36 cellular contexts compared by ENCODE assay signal in the genomic region with DNA sequence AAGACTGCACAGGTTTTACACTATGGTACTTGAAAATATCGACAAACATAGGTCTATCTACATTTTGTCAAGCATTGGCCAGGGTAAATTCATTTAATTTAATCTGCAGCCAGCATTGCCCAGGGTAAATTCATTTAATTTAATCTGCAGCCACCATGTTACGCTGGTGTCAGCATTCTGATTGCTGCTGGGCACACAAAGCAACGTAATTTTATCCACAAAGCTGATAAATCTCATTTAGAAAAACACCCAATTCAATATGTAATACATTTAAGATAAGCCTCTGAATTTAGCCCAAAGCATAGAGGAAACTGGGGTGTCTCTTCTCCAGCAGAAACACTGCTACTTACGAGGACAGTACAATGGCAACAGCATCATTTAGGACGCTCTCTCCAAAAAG.
"Had no signal": no experiment of that assay in that cellular context is flagged by ENCODE, and none has a peak within 500 bp of the region (broad histone marks: within the 10 kb centered on the region; RNA-seq: fewer than 3 reads in every experiment).

No MANE protein-coding gene starts in this region.

- H3K4me1 ChIP-seq: adrenal gland had no signal

- ATAC-seq: activated CD8-positive, alpha-beta T cell treated with anti-CD3 and anti-CD28 coated beads for 36 hours; activated naive CD4-positive, alpha-beta T cell treated with anti-CD3 and anti-CD28 coated beads, Interleukin-2, amount 50 U/mL, for 72 hours; activated T-cell treated with anti-CD3 and anti-CD28 coated beads, Interleukin-2, amount 50 U/mL, for 4 hours; activated T-cell treated with anti-CD3 and anti-CD28 coated beads, Interleukin-2, amount 50 U/mL, for 72 hours; activated T-helper 17 cell treated with anti-CD3 and anti-CD28 coated beads, Interleukin-2, amount 50 U/mL, for 72 hours had no signal

- H3K9me3 ChIP-seq: adrenal gland had no signal

- H3K4me3 Mint-ChIP-seq: activated B cell treated with CpG ODN at 0.5 μM for 24 hours; activated CD4-positive, alpha-beta memory T cell treated with anti-CD3 and anti-CD28 coated beads for 36 hours; activated CD4-positive, alpha-beta T cell treated with anti-CD3 and anti-CD28 coated beads, Interleukin-2, amount 10 ng/mL, durations not matched to agents 24 days and 14 days; activated CD8-positive, alpha-beta T cell treated with anti-CD3 and anti-CD28 coated beads for 36 hours; activated naive CD4-positive, alpha-beta T cell treated with anti-CD3 and anti-CD28 coated beads for 36 hours; activated naive CD8-positive, alpha-beta T cell treated with anti-CD3 and anti-CD28 coated beads for 36 hours; activated T-cell treated with anti-CD3 and anti-CD28 coated beads, Interleukin-2, amount 50 U/mL, for 4 hours; activated T-cell treated with anti-CD3 and anti-CD28 coated beads, Interleukin-2, amount 50 U/mL, for 72 hours; activated T-helper 1 cell treated with anti-CD3 and anti-CD28 coated beads, Interleukin-12 subunit alpha, Interleukin-12 subunit beta, Interleukin-2, Interleukin-4 antibody, amounts not matched to agents 30 ng/mL and 10 ng/mL and 1 ng/mL, durations not matched to agents 14 hours and 24 hours and 36 hours; activated T-helper 17 cell treated with anti-CD3 and anti-CD28 coated beads, Interleukin-2, amount 50 U/mL, for 72 hours; brain; central memory CD8-positive, alpha-beta T cell; T-helper 1 cell treated with Interleukin-12 subunit alpha and Interleukin-12 subunit beta and Interleukin-4 antibody, amounts not matched to agents 30 μg/mL and 1 μg/mL, for 36 hours; T-helper 2 cell treated with Interferon-gamma antibody and Interleukin-4, amounts not matched to agents 5 μg/mL and 100 μg/mL, for 36 hours had no signal

- H3K4me3 ChIP-seq: adrenal gland, cardiac muscle cell had no signal

- H3K4me1 Mint-ChIP-seq: brain; central memory CD8-positive, alpha-beta T cell had no signal

- H3K9me3 Mint-ChIP-seq: activated CD4-positive, alpha-beta memory T cell treated with anti-CD3 and anti-CD28 coated beads for 36 hours; activated CD4-positive, alpha-beta T cell treated with anti-CD3 and anti-CD28 coated beads, Interleukin-2, amount 10 ng/mL, durations not matched to agents 24 days and 14 days; activated CD8-positive, alpha-beta T cell treated with anti-CD3 and anti-CD28 coated beads for 36 hours; activated naive CD4-positive, alpha-beta T cell treated with anti-CD3 and anti-CD28 coated beads for 36 hours; activated naive CD4-positive, alpha-beta T cell treated with anti-CD3 and anti-CD28 coated beads, Interleukin-2, amount 50 U/mL, for 72 hours; activated naive CD8-positive, alpha-beta T cell treated with anti-CD3 and anti-CD28 coated beads for 36 hours; activated T-cell treated with anti-CD3 and anti-CD28 coated beads, Interleukin-2, amount 50 U/mL, for 4 hours; activated T-cell treated with anti-CD3 and anti-CD28 coated beads, Interleukin-2, amount 50 U/mL, for 72 hours; activated T-helper 1 cell treated with anti-CD3 and anti-CD28 coated beads, Interleukin-12 subunit alpha, Interleukin-12 subunit beta, Interleukin-2, Interleukin-4 antibody, amounts not matched to agents 30 ng/mL and 10 ng/mL and 1 ng/mL, durations not matched to agents 14 hours and 24 hours and 36 hours; activated T-helper 17 cell treated with anti-CD3 and anti-CD28 coated beads, Interleukin-2, amount 50 U/mL, for 72 hours; brain; central memory CD8-positive, alpha-beta T cell; T-helper 1 cell treated with Interleukin-12 subunit alpha and Interleukin-12 subunit beta and Interleukin-4 antibody, amounts not matched to agents 30 μg/mL and 1 μg/mL, for 36 hours; T-helper 2 cell treated with Interferon-gamma antibody and Interleukin-4, amounts not matched to agents 5 μg/mL and 100 μg/mL, for 36 hours had no signal

- H3K27ac ChIP-seq: adrenal gland, cardiac muscle cell, VCaP had no signal

- H3K27me3 ChIP-seq: adrenal gland had no signal

- DNase-seq: activated B cell treated with CpG ODN at 0.5 μM for 24 hours; activated CD4-positive, alpha-beta memory T cell treated with anti-CD3 and anti-CD28 coated beads for 36 hours; activated CD4-positive, alpha-beta T cell treated with anti-CD3 and anti-CD28 coated beads for 4 hours; activated CD4-positive, alpha-beta T cell treated with anti-CD3 and anti-CD28 coated beads, Interleukin-2, amount 10 ng/mL, durations not matched to agents 24 days and 14 days; activated CD4-positive, alpha-beta T cell treated with anti-CD3 and anti-CD28 coated beads, Interleukin-2, amount 50 U/mL, for 1 hour; activated CD4-positive, alpha-beta T cell treated with anti-CD3 and anti-CD28 coated beads, Interleukin-2, amount 50 U/mL, for 4 hours; activated CD4-positive, CD25-positive, alpha-beta regulatory T cell treated with anti-CD3 and anti-CD28 coated beads, Interleukin-2, amount 50 U/mL, for 72 hours; activated CD8-positive, alpha-beta memory T cell treated with anti-CD3 and anti-CD28 coated beads, Interleukin-2, amount 50 U/mL, for 4 hours; activated CD8-positive, alpha-beta T cell treated with anti-CD3 and anti-CD28 coated beads for 36 hours; activated effector memory CD4-positive, alpha-beta T cell treated with anti-CD3 and anti-CD28 coated beads, Interleukin-2, amount 50 U/mL, for 16 hours; activated gamma-delta T cell treated with Interleukin-2 at 50 U/mL for 16 hours; activated naive CD4-positive, alpha-beta T cell; activated naive CD4-positive, alpha-beta T cell treated with anti-CD3 and anti-CD28 coated beads for 36 hours; activated naive CD4-positive, alpha-beta T cell treated with anti-CD3 and anti-CD28 coated beads, Interleukin-2, amount 50 U/mL, for 16 hours; activated naive CD8-positive, alpha-beta T cell treated with anti-CD3 and anti-CD28 coated beads for 36 hours; activated T-cell treated with anti-CD3 and anti-CD28 coated beads for 4 hours; activated T-cell treated with anti-CD3 and anti-CD28 coated beads, Interleukin-2, amount 50 U/mL, for 1 hour; activated T-cell treated with anti-CD3 and anti-CD28 coated beads, Interleukin-2, amount 50 U/mL, for 4 hours; activated T-cell treated with anti-CD3 and anti-CD28 coated beads, Interleukin-2, amount 50 U/mL, for 72 hours; adrenal gland; amniotic stem cell; aorta; caudate nucleus; cerebellar nuclear complex; T-helper 9 cell had no signal

- H3K36me3 ChIP-seq: adrenal gland, cardiac muscle cell had no signal

- H3K27ac Mint-ChIP-seq: activated B cell treated with CpG ODN at 0.5 μM for 24 hours; activated CD4-positive, alpha-beta memory T cell treated with anti-CD3 and anti-CD28 coated beads for 36 hours; activated CD4-positive, alpha-beta T cell treated with anti-CD3 and anti-CD28 coated beads, Interleukin-2, amount 10 ng/mL, durations not matched to agents 24 days and 14 days; activated CD8-positive, alpha-beta T cell treated with anti-CD3 and anti-CD28 coated beads for 36 hours; activated naive CD4-positive, alpha-beta T cell treated with anti-CD3 and anti-CD28 coated beads for 36 hours; activated naive CD4-positive, alpha-beta T cell treated with anti-CD3 and anti-CD28 coated beads, Interleukin-2, amount 50 U/mL, for 72 hours; activated naive CD8-positive, alpha-beta T cell treated with anti-CD3 and anti-CD28 coated beads for 36 hours; activated T-cell treated with anti-CD3 and anti-CD28 coated beads, Interleukin-2, amount 50 U/mL, for 72 hours; activated T-helper 1 cell treated with anti-CD3 and anti-CD28 coated beads, Interleukin-12 subunit alpha, Interleukin-12 subunit beta, Interleukin-2, Interleukin-4 antibody, amounts not matched to agents 30 ng/mL and 10 ng/mL and 1 ng/mL, durations not matched to agents 14 hours and 24 hours and 36 hours; activated T-helper 17 cell treated with anti-CD3 and anti-CD28 coated beads, Interleukin-2, amount 50 U/mL, for 72 hours; brain; T-helper 1 cell treated with Interleukin-12 subunit alpha and Interleukin-12 subunit beta and Interleukin-4 antibody, amounts not matched to agents 30 μg/mL and 1 μg/mL, for 36 hours; T-helper 2 cell treated with Interferon-gamma antibody and Interleukin-4, amounts not matched to agents 5 μg/mL and 100 μg/mL, for 36 hours had no signal

- FAIRE-seq: bronchial epithelial cell, TTC549 had no signal

- H3K27me3 Mint-ChIP-seq: activated B cell treated with CpG ODN at 0.5 μM for 24 hours; activated CD4-positive, alpha-beta memory T cell treated with anti-CD3 and anti-CD28 coated beads for 36 hours; activated CD4-positive, alpha-beta T cell treated with anti-CD3 and anti-CD28 coated beads, Interleukin-2, amount 10 ng/mL, durations not matched to agents 24 days and 14 days; activated CD8-positive, alpha-beta T cell treated with anti-CD3 and anti-CD28 coated beads for 36 hours; activated naive CD8-positive, alpha-beta T cell treated with anti-CD3 and anti-CD28 coated beads for 36 hours; activated T-helper 17 cell treated with anti-CD3 and anti-CD28 coated beads, Interleukin-2, amount 50 U/mL, for 72 hours; brain; central memory CD8-positive, alpha-beta T cell had no signal
